In genomic region chr10:128843972-128844371, GRCh38 we compare ENCODE assay signal across 14 cellular contexts.
DNase-seq lines count a peak whose midpoint lies in the region; ATAC-seq and TF ChIP-seq lines count a peak whose summit lies in the region.
"Had no signal": no experiment of that assay in that cellular context is flagged by ENCODE, and none has a peak within 500 bp of the region (broad histone marks: within the 10 kb centered on the region; RNA-seq: fewer than 3 reads in every experiment).

No MANE protein-coding gene starts in this region.

- H3K27ac Mint-ChIP-seq in endothelial cell (ENCODE audit: unreplicated experiment): no peak overlapping the region
- no peak overlapping the region for H3K27ac Mint-ChIP-seq in activated T-cell treated with anti-CD3 and anti-CD28 coated beads, Interleukin-2, amount 50 U/mL, for 72 hours

- H3K27me3 ChIP-seq in left ventricle myocardium inferior (ENCODE audit: low read depth): peaks cover 10% of the 10 kb centered on the region

- no peak overlapping the region for H3K4me3 ChIP-seq in left ventricle myocardium inferior
- H3K4me3 ChIP-seq: psoas muscle, thoracic aorta had no signal

- H3K9me3 ChIP-seq in left ventricle myocardium inferior (replicated peaks): no peaks in the 10 kb centered on the region
- H3K9me3 ChIP-seq: psoas muscle, thoracic aorta had no signal

- peak; percentile 14 for TF ChIP-seq CTCF in left ventricle myocardium inferior (IDR thresholded peaks at IDR 0.05; ENCODE audit: borderline replicate concordance)
- TF ChIP-seq CTCF in endothelial cell (IDR thresholded peaks at IDR 0.05; ENCODE audit: unreplicated experiment): peak; percentile 23

- ATAC-seq in left ventricle myocardium superior (no peak), HG02852 (IDR thresholded peaks at IDR 0.05; ENCODE audit: unreplicated experiment) (no peak)
- ATAC-seq in activated T-cell treated with anti-CD3 and anti-CD28 coated beads, Interleukin-2, amount 50 U/mL, for 72 hours (replicated peaks in 1 of 2): no peak
- ATAC-seq: psoas muscle had no signal

- DNase-seq in left ventricle myocardium inferior (no peak), left ventricle myocardium superior (no peak), NCI-H524 treated with DMSO at 0.1 percent for 48 hours (lab: John Stamatoyannopoulos, UW) (peak; percentile 1), endothelial cell (ENCODE audit: low spot score) (no peak), GM19238 (ENCODE audit: insufficient read length, low spot score) (no peak), CD1c-positive myeloid dendritic cell (ENCODE audit: extremely low spot score) (no peak)
- no peak for DNase-seq in activated T-cell treated with anti-CD3 and anti-CD28 coated beads, Interleukin-2, amount 50 U/mL, for 72 hours
- DNase-seq: activated gamma-delta T cell; effector CD8-positive, alpha-beta T cell; foreskin melanocyte; NCI-H1417 treated with DMSO at 0.1 percent for 48 hours; psoas muscle had no signal

- H3K4me3 Mint-ChIP-seq in endothelial cell (ENCODE audit: unreplicated experiment): no peak overlapping the region
- no peak overlapping the region for H3K4me3 Mint-ChIP-seq in activated T-cell treated with anti-CD3 and anti-CD28 coated beads, Interleukin-2, amount 50 U/mL, for 72 hours

- H3K4me1 ChIP-seq in left ventricle myocardium inferior: peaks cover 16% of the 10 kb centered on the region
- H3K4me1 ChIP-seq: psoas muscle had no signal

- H3K4me1 Mint-ChIP-seq in endothelial cell (ENCODE audit: unreplicated experiment): no peaks in the 10 kb centered on the region
- H3K4me1 Mint-ChIP-seq in activated T-cell treated with anti-CD3 and anti-CD28 coated beads, Interleukin-2, amount 50 U/mL, for 72 hours (ENCODE audit: low read depth): no peaks in the 10 kb centered on the region

- H3K36me3 Mint-ChIP-seq in endothelial cell (ENCODE audit: low read depth, unreplicated experiment): no peaks in the 10 kb centered on the region
- no peaks in the 10 kb centered on the region for H3K36me3 Mint-ChIP-seq in activated T-cell treated with anti-CD3 and anti-CD28 coated beads, Interleukin-2, amount 50 U/mL, for 72 hours (ENCODE audit: insufficient read depth in 2 of 2)

- no peak overlapping the region for H3K27ac ChIP-seq in left ventricle myocardium inferior (replicated peaks)
- H3K27ac ChIP-seq: psoas muscle, thoracic aorta had no signal

- intact Hi-C loops in left ventricle myocardium inferior (cut with micrococcal nuclease): no loop called here
- intact Hi-C loops in left ventricle myocardium superior (cut with micrococcal nuclease): no loop called here

- H3K9me3 Mint-ChIP-seq in endothelial cell (ENCODE audit: unreplicated experiment): no peaks in the 10 kb centered on the region
- no peaks in the 10 kb centered on the region for H3K9me3 Mint-ChIP-seq in activated T-cell treated with anti-CD3 and anti-CD28 coated beads, Interleukin-2, amount 50 U/mL, for 72 hours

- H3K27me3 Mint-ChIP-seq in endothelial cell (ENCODE audit: unreplicated experiment): no peaks in the 10 kb centered on the region
- no peaks in the 10 kb centered on the region for H3K27me3 Mint-ChIP-seq in activated T-cell treated with anti-CD3 and anti-CD28 coated beads, Interleukin-2, amount 50 U/mL, for 72 hours (ENCODE audit: low read depth)

- no peaks in the 10 kb centered on the region for H3K36me3 ChIP-seq in left ventricle myocardium inferior
- H3K36me3 ChIP-seq: thoracic aorta had no signal
